In the genomic region with DNA sequence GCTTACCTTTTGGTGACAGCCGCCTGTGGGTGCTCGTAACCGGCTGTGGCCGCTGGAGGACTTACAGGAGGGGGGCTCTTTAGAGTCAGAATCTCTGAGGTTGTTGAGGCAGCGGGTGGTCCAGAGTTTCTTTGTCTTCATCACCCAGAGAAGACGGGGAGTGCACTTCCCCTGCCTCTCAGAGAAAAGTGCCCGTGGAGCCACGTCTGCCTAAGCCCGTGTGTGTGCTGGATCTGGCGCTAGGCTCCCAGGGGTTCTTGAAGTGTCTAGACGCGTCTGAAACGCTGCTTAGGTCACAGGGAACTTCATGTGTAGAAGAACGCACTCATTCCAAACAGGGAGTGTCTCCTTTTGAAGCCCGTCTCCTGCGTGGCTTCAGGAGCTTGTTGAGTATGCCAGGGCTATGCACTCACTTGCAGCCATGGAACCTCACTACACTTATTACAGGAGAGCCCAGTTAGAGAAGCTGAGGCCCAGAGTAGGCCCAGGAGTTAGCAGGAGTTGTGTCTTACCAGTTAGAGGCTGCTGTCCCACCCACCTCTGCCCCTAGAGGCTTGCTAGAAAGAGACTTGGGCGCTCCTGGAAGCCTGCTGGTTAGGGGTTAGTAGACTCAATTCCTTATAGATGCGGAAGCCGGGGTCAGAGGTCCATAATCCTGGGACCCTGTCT, we compare ENCODE assay signal across 8 cellular contexts. TPM values are rescaled to one million over a fixed set of nuclear protein-coding genes. Genes with fewer than 3 reads are reported as not detected.
DNase-seq lines count a peak whose midpoint lies in the region; TF ChIP-seq lines count a peak whose summit lies in the region.

No MANE protein-coding gene starts in this region.

- peak overlapping the region; percentile 91 for H3K4me3 Mint-ChIP-seq in endothelial cell (ENCODE audit: unreplicated experiment)

- TF ChIP-seq EP300 in ovary (IDR thresholded peaks at IDR 0.05): no peak

- H4K20me1 ChIP-seq in OCI-LY7 (ENCODE audit: insufficient read depth, low read length): peaks cover 13% of the 10 kb centered on the region

- peak overlapping the region; percentile 9 for H3K27ac ChIP-seq in OCI-LY7 (ENCODE audit: low read depth, low read length, poor library complexity, severe bottlenecking)
- H3K27ac ChIP-seq in ovary: peak overlapping the region in 1 of 2 donors; percentile 79

- no peaks in the 10 kb centered on the region for H3K9me3 ChIP-seq in OCI-LY7 (ENCODE audit: low read length)
- no peaks in the 10 kb centered on the region for H3K9me3 ChIP-seq in ovary

- H3K27me3 ChIP-seq in ovary: no peaks in the 10 kb centered on the region

- H3K27ac Mint-ChIP-seq in endothelial cell (ENCODE audit: unreplicated experiment): no peak overlapping the region

- H3K4me1 ChIP-seq in OCI-LY7 (ENCODE audit: insufficient read depth, low read length, poor library complexity, severe bottlenecking) (peaks cover 32% of the 10 kb centered on the region), ovary (ENCODE audit: insufficient read depth) (peaks cover 6% of the 10 kb centered on the region)

- no peak for TF ChIP-seq POLR2A in ovary (IDR thresholded peaks at IDR 0.05)

- peak; percentile 30 for TF ChIP-seq CTCF in OCI-LY7 (conservative IDR thresholded peaks at IDR 0.05; ENCODE audit: low read length)
- no peak for TF ChIP-seq CTCF in endothelial cell (IDR thresholded peaks at IDR 0.05; ENCODE audit: unreplicated experiment)
- TF ChIP-seq CTCF in ovary (IDR thresholded peaks at IDR 0.05): no peak

- intact Hi-C loops in OCI-LY7 (cut with micrococcal nuclease; ENCODE audit: unreplicated experiment): loop anchor here (2.0 kb wide), 1 partner anchor 121 kb away; no protein-coding TSS in a partner anchor
- intact Hi-C loops in ovary (cut with DNase I): loop anchor here in 2 of 4 donors (2.0 kb wide), 2 partner anchors 19 to 47 kb away; partner anchors contain the start of genes PSMA7 (in 1 of the 2) and SS18L1 (in 1 of the 2)

- H3K36me3 ChIP-seq in OCI-LY7 (ENCODE audit: insufficient read depth, low read length): peaks cover 52% of the 10 kb centered on the region
- no peaks in the 10 kb centered on the region for H3K36me3 ChIP-seq in ovary

- no peaks in the 10 kb centered on the region for H3K9me3 Mint-ChIP-seq in endothelial cell (ENCODE audit: unreplicated experiment)

- DNase-seq in ELF-1 (ENCODE audit: low read depth, low spot score) (peak; percentile 41), OCI-LY7 (ENCODE audit: low spot score) (no peak), endothelial cell (ENCODE audit: low spot score) (no peak), ovary (no peak), G401 (ENCODE audit: low spot score) (no peak), RPMI8226 (no peak), hepatic stellate cell (ENCODE audit: low spot score) (no peak), NCI-H1436 treated with DMSO at 0.1 percent for 48 hours (lab: John Stamatoyannopoulos, UW) (no peak)

- H3K4me3 ChIP-seq in OCI-LY7 (ENCODE audit: low read depth, low read length, poor library complexity, severe bottlenecking) (peak overlapping the region; percentile 88), ovary (peak overlapping the region; percentile 84)

- no TSS peak for BruUV-seq in OCI-LY7 (replicated peaks; lab: Mats Ljungman, UMichigan)

- H3K4me2 ChIP-seq in OCI-LY7 (ENCODE audit: low read length): peak overlapping the region; percentile 85

- H2AFZ ChIP-seq in OCI-LY7 (ENCODE audit: low read length): no peak overlapping the region

- POLR2A ChIA-PET in OCI-LY7 (lab: Charles Lee): interaction anchor here (1.0 kb wide), 1 partner anchor 57 kb away, joined by 3 read pairs; no protein-coding TSS in a partner anchor

- CTCF ChIA-PET in OCI-LY7 (lab: Charles Lee; ENCODE audit: unreplicated experiment): no interaction called here

- peaks cover 27% of the 10 kb centered on the region for H3K36me3 Mint-ChIP-seq in endothelial cell (ENCODE audit: low read depth, unreplicated experiment)

- peaks cover 2% of the 10 kb centered on the region for H3K4me1 Mint-ChIP-seq in endothelial cell (ENCODE audit: unreplicated experiment)

- in situ Hi-C loops in G401 (cut with HindIII; ENCODE audit: low sequenced_read_pairs): no loop called here

- 17 to 21% (median 18%) methylated on average over 17 to 19 of the region's 19 CpGs for WGBS in ovary, 3 donors

- H3K9me2 ChIP-seq in OCI-LY7 (ENCODE audit: insufficient read depth, low read length): no peaks in the 10 kb centered on the region

- H3K27me3 Mint-ChIP-seq in endothelial cell (ENCODE audit: unreplicated experiment): peaks cover 5% of the 10 kb centered on the region

- peaks cover 20% of the 10 kb centered on the region for H3K79me2 ChIP-seq in OCI-LY7 (ENCODE audit: insufficient read depth, low read depth, low read length)

RNA-seq across cellular contexts. Expression of gene LSM14B, which starts 1.3 kb away (rescaled TPM):
- total RNA-seq in OCI-LY7 (2014; rRNA removed; shearing (Covaris generic)): 44.7 and 54.2 TPM in 2 replicates
- total RNA-seq in OCI-LY7 (2022) (53.7 and 54.4 TPM in 2 replicates), endothelial cell (ENCODE audit: unreplicated experiment) (35.3 TPM), ovary (10 to 100 TPM; 21.5 to 62.2 (median 56.1) TPM)
- 10 to 100 TPM; 21.7 to 39.8 TPM for polyA plus RNA-seq in ovary
- 73.9 and 86.4 TPM in 2 replicates for total RNA-seq in G401 (2014; rRNA removed; shearing (Covaris generic))

RNA-seq across cellular contexts. Expression of gene PSMA7, which starts 19.6 kb away (rescaled TPM):
- total RNA-seq in OCI-LY7 (2014; rRNA removed; shearing (Covaris generic)): 247 and 362 TPM in 2 replicates
- total RNA-seq in OCI-LY7 (2022) (223 and 266 TPM in 2 replicates), endothelial cell (ENCODE audit: unreplicated experiment) (302 TPM), ovary (100 to 1,000 TPM; 163 to 214 (median 168) TPM)
- 100 to 1,000 TPM; 105 to 212 TPM for polyA plus RNA-seq in ovary
- 631 and 699 TPM in 2 replicates for total RNA-seq in G401 (2014; rRNA removed; shearing (Covaris generic))

RNA-seq across cellular contexts. Expression of gene SS18L1, which starts 20.0 kb away (rescaled TPM):
- total RNA-seq in OCI-LY7 (2014; rRNA removed; shearing (Covaris generic)): 13.0 and 17.0 TPM in 2 replicates
- 16.8 and 17.7 TPM in 2 replicates for total RNA-seq in OCI-LY7 (2022)
- 17.5 TPM for total RNA-seq in endothelial cell (ENCODE audit: unreplicated experiment)
- total RNA-seq in ovary: 10 to 100 TPM in 6 of 7 donors, 1 to 10 TPM in 1; 9.5 to 14.3 (median 12.4) TPM
- polyA plus RNA-seq in ovary: 1 to 10 TPM; 7.7 to 8.7 TPM
- 9.6 and 13.2 TPM in 2 replicates for total RNA-seq in G401 (2014; rRNA removed; shearing (Covaris generic))

RNA-seq across cellular contexts. Expression of gene TAF4, which starts 57.9 kb away (rescaled TPM):
- total RNA-seq in OCI-LY7 (2014; rRNA removed; shearing (Covaris generic)): 6.7 and 11.2 TPM in 2 replicates
- total RNA-seq in OCI-LY7 (2022) (28.4 and 38.9 TPM in 2 replicates), endothelial cell (ENCODE audit: unreplicated experiment) (14.2 TPM), ovary (10 to 100 TPM; 15.6 to 34.7 (median 28.1) TPM)
- polyA plus RNA-seq in ovary: 10 to 100 TPM in 1 of 2 donors, 1 to 10 TPM in 1; 9.3 to 14.2 TPM
- total RNA-seq in G401 (2014; rRNA removed; shearing (Covaris generic)): 8.2 and 13.8 TPM in 2 replicates

RNA-seq across cellular contexts. Expression of gene MTG2, which starts 59.2 kb away (rescaled TPM):
- total RNA-seq in OCI-LY7 (2014; rRNA removed; shearing (Covaris generic)): 20.3 and 24.1 TPM in 2 replicates
- total RNA-seq in OCI-LY7 (2022) (37.5 and 38.6 TPM in 2 replicates), endothelial cell (ENCODE audit: unreplicated experiment) (20.2 TPM), ovary (10 to 100 TPM; 16.2 to 36.9 (median 33.3) TPM)
- polyA plus RNA-seq in ovary: 10 to 100 TPM; 12.7 to 35.5 TPM
- total RNA-seq in G401 (2014; rRNA removed; shearing (Covaris generic)): 30.6 and 48.2 TPM in 2 replicates
